Comparison of ENCODE assay signal across 21 cellular contexts in the genomic region with DNA sequence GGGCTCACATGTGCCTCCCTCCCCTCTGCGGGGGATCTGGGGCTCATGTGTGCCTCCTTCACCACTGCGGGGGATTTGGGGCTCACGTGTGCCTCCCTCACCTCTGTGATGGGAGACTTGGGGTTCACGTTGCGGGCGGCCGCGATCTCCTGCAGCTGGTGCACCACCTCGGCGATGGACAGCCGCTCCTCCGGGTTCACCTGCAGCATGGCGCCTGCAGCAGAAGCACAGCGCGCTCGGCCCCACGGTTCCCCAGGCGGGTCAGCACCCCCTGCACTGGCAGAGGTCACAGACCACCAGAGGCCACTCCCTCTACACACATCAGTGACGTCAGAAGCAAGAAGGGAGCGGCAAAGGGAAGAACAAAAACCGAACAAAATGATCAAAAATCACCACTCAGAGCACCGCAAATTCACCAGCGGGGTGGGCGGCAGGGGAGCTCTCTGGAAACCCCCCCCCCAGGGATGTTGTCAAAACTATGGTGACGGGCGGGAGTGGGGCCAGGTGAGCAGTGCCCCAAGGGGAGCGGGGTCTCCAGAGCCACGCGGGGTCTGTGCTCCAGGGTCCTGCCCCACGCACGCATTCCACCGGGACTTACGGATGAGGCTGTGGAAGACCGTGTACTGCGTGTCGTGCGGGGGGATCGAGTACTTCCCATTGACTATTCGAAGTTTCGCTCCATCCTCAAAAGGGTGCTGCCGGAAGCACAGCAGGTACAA.
"Had no signal": no experiment of that assay in that cellular context is flagged by ENCODE, and none has a peak within 500 bp of the region (broad histone marks: within the 10 kb centered on the region; RNA-seq: fewer than 3 reads in every experiment).

No MANE protein-coding gene starts in this region.

- FAIRE-seq: HTR-8/SVneo, RCC 7860 had no signal

- DNase-seq: Karpas-422, KG1, MM.1S, NCI-H1092 treated with DMSO at 0.1 percent for 48 hours, NCI-H1436, NCI-H187, NCI-H2029, NCI-H2081 treated with DMSO at 0.1 percent for 48 hours, NCI-H2171, NCI-H226, NCI-H446, NCI-H510A, NCI-H524 treated with DMSO at 0.1 percent for 48 hours, NCI-H69, NCI-H774, RPMI8226, SHP77, SK-N-SH had no signal

- H3K9ac ChIP-seq: SK-N-SH had no signal

- H3K4me2 ChIP-seq: SK-N-SH had no signal

- H3K9me3 ChIP-seq: SK-N-SH had no signal

- H3K27ac ChIP-seq: HL-60 had no signal
